33 cellular contexts compared by ENCODE assay signal in the genomic region with DNA sequence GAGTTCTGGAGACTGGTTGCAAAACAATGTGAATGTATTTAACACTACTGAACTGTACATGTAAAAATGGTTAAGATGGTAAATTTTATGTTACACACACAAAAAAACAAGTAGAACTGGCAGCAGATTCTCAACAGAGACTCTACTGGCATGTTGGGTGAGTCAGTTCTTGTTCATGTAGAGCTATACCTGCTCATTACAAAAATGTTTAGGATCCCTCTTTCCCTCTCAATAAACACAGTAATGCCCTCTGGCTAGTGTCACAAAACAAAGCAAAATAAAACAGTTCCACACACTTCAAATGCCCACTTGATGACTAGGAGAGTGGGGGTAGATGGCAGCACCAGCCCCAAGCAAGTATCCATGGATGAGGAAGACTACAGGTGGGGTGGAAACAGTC. TPM values are rescaled to one million over a fixed set of nuclear protein-coding genes. Genes with fewer than 3 reads are reported as not detected.
"Had no signal": no experiment of that assay in that cellular context is flagged by ENCODE, and none has a peak within 500 bp of the region (broad histone marks: within the 10 kb centered on the region; RNA-seq: fewer than 3 reads in every experiment).

No MANE protein-coding gene starts in this region.

- H3K4me2 ChIP-seq: hepatocyte had no signal

- H3K9me3 ChIP-seq: adrenal gland, body of pancreas, colonic mucosa, gastrocnemius medialis, heart left ventricle had no signal

- H3K9me3 Mint-ChIP-seq: activated CD4-positive, alpha-beta memory T cell treated with anti-CD3 and anti-CD28 coated beads, Interleukin-2, amount 10 ng/mL, durations not matched to agents 7 days and 5 days; activated CD4-positive, alpha-beta T cell treated with anti-CD3 and anti-CD28 coated beads, Interleukin-2, amount 10 ng/mL, durations not matched to agents 7 days and 5 days; activated naive CD4-positive, alpha-beta T cell treated with anti-CD3 and anti-CD28 coated beads for 36 hours; activated naive CD4-positive, alpha-beta T cell treated with anti-CD3 and anti-CD28 coated beads, Interleukin-2, amount 50 U/mL, for 24 hours; activated naive CD8-positive, alpha-beta T cell treated with anti-CD3 and anti-CD28 coated beads for 36 hours; activated naive CD8-positive, alpha-beta T cell treated with anti-CD3 and anti-CD28 coated beads, Interleukin-2, amount 50 U/mL, for 24 hours; activated T-helper 1 cell treated with anti-CD3 and anti-CD28 coated beads, Interleukin-12 subunit alpha, Interleukin-12 subunit beta, Interleukin-2, Interleukin-4 antibody, amounts not matched to agents 30 ng/mL and 10 ng/mL and 1 ng/mL, durations not matched to agents 14 hours and 24 hours and 36 hours; activated T-helper 2 cell treated with anti-CD3 and anti-CD28 coated beads, Interferon-gamma antibody, Interleukin-2, Interleukin-4, amounts not matched to agents 10 μg/mL and 5 μg/mL and 100 μg/mL, durations not matched to agents 14 hours and 24 hours and 36 hours; WTC11 had no signal

- H3K4me1 ChIP-seq: body of pancreas, colonic mucosa, gastrocnemius medialis, heart left ventricle had no signal

- H3K79me2 ChIP-seq: hepatocyte had no signal

- H3K27me3 ChIP-seq: adrenal gland, body of pancreas, cardiac muscle cell, colonic mucosa, gastrocnemius medialis, heart left ventricle, hepatocyte had no signal

- H3K27me3 Mint-ChIP-seq: activated CD4-positive, alpha-beta memory T cell treated with anti-CD3 and anti-CD28 coated beads, Interleukin-2, amount 10 ng/mL, durations not matched to agents 7 days and 5 days; activated CD4-positive, alpha-beta T cell treated with anti-CD3 and anti-CD28 coated beads, Interleukin-2, amount 10 ng/mL, durations not matched to agents 7 days and 5 days; activated naive CD4-positive, alpha-beta T cell treated with anti-CD3 and anti-CD28 coated beads, Interleukin-2, amount 50 U/mL, for 24 hours; activated naive CD8-positive, alpha-beta T cell treated with anti-CD3 and anti-CD28 coated beads for 36 hours; activated naive CD8-positive, alpha-beta T cell treated with anti-CD3 and anti-CD28 coated beads, Interleukin-2, amount 50 U/mL, for 24 hours had no signal

- ATAC-seq: activated naive CD8-positive, alpha-beta T cell treated with anti-CD3 and anti-CD28 coated beads, Interleukin-2, amount 50 U/mL, for 24 hours; body of pancreas; esophagus mucosa; gastrocnemius medialis; heart left ventricle; WTC11 had no signal

- H3K4me3 Mint-ChIP-seq: activated CD4-positive, alpha-beta memory T cell treated with anti-CD3 and anti-CD28 coated beads, Interleukin-2, amount 10 ng/mL, durations not matched to agents 7 days and 5 days; activated CD4-positive, alpha-beta T cell treated with anti-CD3 and anti-CD28 coated beads, Interleukin-2, amount 10 ng/mL, durations not matched to agents 7 days and 5 days; activated naive CD4-positive, alpha-beta T cell treated with anti-CD3 and anti-CD28 coated beads for 36 hours; activated naive CD4-positive, alpha-beta T cell treated with anti-CD3 and anti-CD28 coated beads, Interleukin-2, amount 50 U/mL, for 24 hours; activated naive CD8-positive, alpha-beta T cell treated with anti-CD3 and anti-CD28 coated beads for 36 hours; activated naive CD8-positive, alpha-beta T cell treated with anti-CD3 and anti-CD28 coated beads, Interleukin-2, amount 50 U/mL, for 24 hours; activated T-helper 1 cell treated with anti-CD3 and anti-CD28 coated beads, Interleukin-12 subunit alpha, Interleukin-12 subunit beta, Interleukin-2, Interleukin-4 antibody, amounts not matched to agents 30 ng/mL and 10 ng/mL and 1 ng/mL, durations not matched to agents 14 hours and 24 hours and 36 hours; WTC11 had no signal

- DNase-seq: activated CD4-positive, alpha-beta memory T cell treated with anti-CD3 and anti-CD28 coated beads, Interleukin-2, amount 10 ng/mL, durations not matched to agents 7 days and 5 days; activated CD4-positive, alpha-beta T cell treated with anti-CD3 and anti-CD28 coated beads for 1 hour; activated CD4-positive, alpha-beta T cell treated with anti-CD3 and anti-CD28 coated beads for 4 hours; activated CD4-positive, alpha-beta T cell treated with anti-CD3 and anti-CD28 coated beads, Interleukin-2, amount 10 ng/mL, durations not matched to agents 7 days and 5 days; activated CD4-positive, alpha-beta T cell treated with anti-CD3 and anti-CD28 coated beads, Interleukin-2, amount 50 U/mL, for 4 hours; activated effector memory CD4-positive, alpha-beta T cell treated with anti-CD3 and anti-CD28 coated beads, Interleukin-2, amount 50 U/mL, for 16 hours; activated naive CD4-positive, alpha-beta T cell treated with anti-CD3 and anti-CD28 coated beads for 36 hours; activated naive CD8-positive, alpha-beta T cell treated with anti-CD3 and anti-CD28 coated beads for 36 hours; activated naive CD8-positive, alpha-beta T cell treated with anti-CD3 and anti-CD28 coated beads, Interleukin-2, amount 50 U/mL, for 24 hours; activated T-cell treated with anti-CD3 and anti-CD28 coated beads, Interleukin-2, amount 50 U/mL, for 48 hours; adrenal gland; amygdala; aorta; body of pancreas; central memory CD4-positive, alpha-beta T cell; cerebellar nuclear complex; colonic mucosa; effector CD8-positive, alpha-beta T cell; foreskin fibroblast; gastrocnemius medialis; glutamatergic neuron; heart left ventricle; T-helper 2 cell had no signal

- H3K4me1 Mint-ChIP-seq: activated CD4-positive, alpha-beta memory T cell treated with anti-CD3 and anti-CD28 coated beads, Interleukin-2, amount 10 ng/mL, durations not matched to agents 7 days and 5 days; activated CD4-positive, alpha-beta T cell treated with anti-CD3 and anti-CD28 coated beads, Interleukin-2, amount 10 ng/mL, durations not matched to agents 7 days and 5 days; activated naive CD4-positive, alpha-beta T cell treated with anti-CD3 and anti-CD28 coated beads, Interleukin-2, amount 50 U/mL, for 24 hours had no signal

- H2AFZ ChIP-seq: hepatocyte had no signal

- H3K4me3 ChIP-seq: adrenal gland, body of pancreas, cardiac muscle cell, colonic mucosa, gastrocnemius medialis, heart left ventricle, hepatocyte had no signal

- H3K36me3 ChIP-seq: cardiac muscle cell, colonic mucosa, gastrocnemius medialis had no signal

- H3K27ac ChIP-seq: adrenal gland, body of pancreas, cardiac muscle cell, colonic mucosa, gastrocnemius medialis, heart left ventricle, hepatocyte, VCaP had no signal

- H3K36me3 Mint-ChIP-seq: activated naive CD8-positive, alpha-beta T cell treated with anti-CD3 and anti-CD28 coated beads for 36 hours; WTC11 had no signal

- H3K27ac Mint-ChIP-seq: activated CD4-positive, alpha-beta memory T cell treated with anti-CD3 and anti-CD28 coated beads, Interleukin-2, amount 10 ng/mL, durations not matched to agents 7 days and 5 days; activated CD4-positive, alpha-beta T cell treated with anti-CD3 and anti-CD28 coated beads, Interleukin-2, amount 10 ng/mL, durations not matched to agents 7 days and 5 days; activated naive CD4-positive, alpha-beta T cell treated with anti-CD3 and anti-CD28 coated beads for 36 hours; activated naive CD4-positive, alpha-beta T cell treated with anti-CD3 and anti-CD28 coated beads, Interleukin-2, amount 50 U/mL, for 24 hours; activated naive CD8-positive, alpha-beta T cell treated with anti-CD3 and anti-CD28 coated beads for 36 hours; activated naive CD8-positive, alpha-beta T cell treated with anti-CD3 and anti-CD28 coated beads, Interleukin-2, amount 50 U/mL, for 24 hours; activated T-helper 1 cell treated with anti-CD3 and anti-CD28 coated beads, Interleukin-12 subunit alpha, Interleukin-12 subunit beta, Interleukin-2, Interleukin-4 antibody, amounts not matched to agents 30 ng/mL and 10 ng/mL and 1 ng/mL, durations not matched to agents 14 hours and 24 hours and 36 hours; activated T-helper 2 cell treated with anti-CD3 and anti-CD28 coated beads, Interferon-gamma antibody, Interleukin-2, Interleukin-4, amounts not matched to agents 10 μg/mL and 5 μg/mL and 100 μg/mL, durations not matched to agents 14 hours and 24 hours and 36 hours; WTC11 had no signal

RNA-seq across cellular contexts. Expression of gene ITGB7, which starts 40.2 kb away (rescaled TPM):
- total RNA-seq: dermis microvascular lymphatic vessel endothelial cell, endothelial cell of umbilical vein had no signal
